20 cellular contexts compared by ENCODE assay signal in the genomic region with DNA sequence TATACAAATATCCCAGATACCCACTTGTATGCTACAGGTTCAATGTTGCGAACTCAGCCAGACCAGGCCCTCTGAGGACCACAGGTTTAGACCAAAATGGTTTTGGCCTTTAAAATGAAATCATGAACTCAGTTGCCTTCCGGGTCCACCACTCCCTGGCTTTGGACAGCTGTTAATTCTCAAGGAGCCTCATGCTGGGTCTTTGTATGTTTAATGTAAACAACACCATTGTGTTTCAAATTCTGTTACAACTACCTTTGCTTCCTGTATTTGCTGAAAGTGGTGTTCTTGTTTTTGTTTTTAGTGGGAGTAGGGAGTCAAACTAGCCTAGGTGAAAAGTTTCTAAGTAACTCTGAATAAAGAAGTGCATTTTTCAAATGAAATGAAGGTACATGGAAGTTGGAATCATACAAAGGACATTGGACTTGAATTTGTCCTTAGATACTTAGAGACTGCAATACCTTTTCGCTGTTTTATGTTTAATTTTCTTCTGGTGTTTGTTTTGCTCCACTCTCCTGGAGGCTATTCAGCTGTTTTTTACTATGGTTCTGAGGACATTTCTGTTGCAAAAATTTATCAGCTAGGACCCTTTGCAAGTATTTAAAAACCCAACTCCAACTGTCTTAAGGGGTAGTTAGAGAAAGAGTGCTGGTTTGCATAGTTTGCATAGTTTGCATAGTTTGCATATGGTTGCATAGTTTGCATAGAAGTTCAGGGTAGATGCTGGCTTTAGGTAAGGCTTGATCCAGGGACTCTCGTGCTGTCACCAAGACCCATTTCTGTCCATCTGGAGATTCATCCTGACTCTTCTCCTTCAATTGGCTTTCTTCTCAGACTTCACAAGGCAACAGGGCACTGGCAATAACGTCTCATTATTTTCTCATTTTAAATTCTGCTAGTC.
DNase-seq lines count a peak whose midpoint lies in the region; ATAC-seq and TF ChIP-seq lines count a peak whose summit lies in the region.
"Had no signal": no experiment of that assay in that cellular context is flagged by ENCODE, and none has a peak within 500 bp of the region (broad histone marks: within the 10 kb centered on the region; RNA-seq: fewer than 3 reads in every experiment).

No MANE protein-coding gene starts in this region.

- DNase-seq in cardiac muscle cell (ENCODE audit: low read depth in 1 of 2, low spot score in 1 of 2) (peak in 1 of 2 donors; percentile 13), right atrium auricular region (ENCODE audit: low spot score) (no peak), SJCRH30 (no peak), iPS-NIHi7 (ENCODE audit: extremely low spot score) (peak; percentile 59), DMS79 (lab: John Stamatoyannopoulos, UW) (no peak)
- DNase-seq in stimulated activated CD4-positive, alpha-beta T cell treated with anti-CD3 and anti-CD28 coated beads, Interleukin-12 subunit alpha, Interleukin-12 subunit beta, amount 100 ng/mL, for 4 hours = no peak
- no peak for DNase-seq in activated CD4-positive, alpha-beta T cell treated with anti-CD3 and anti-CD28 coated beads for 4 hours
- DNase-seq: ACHN; activated B cell treated with CpG ODN at 0.5 μM for 24 hours; activated CD8-positive, alpha-beta memory T cell treated with anti-CD3 and anti-CD28 coated beads, Interleukin-2, amount 10 ng/mL, durations not matched to agents 7 days and 5 days; CD8-positive, alpha-beta memory T cell; cortex of kidney; heart right ventricle; IMR-90; left ventricle myocardium superior; NCI-H524; stimulated activated CD4-positive, alpha-beta T cell treated with anti-CD3 and anti-CD28 coated beads, Interleukin-1b, Interleukin-23, amount 100 ng/mL, for 48 hours had no signal

- H3K27me3 ChIP-seq in cardiac muscle cell (no peaks in the 10 kb centered on the region), right atrium auricular region (no peaks in the 10 kb centered on the region), SJCRH30 (no peaks in the 10 kb centered on the region)
- H3K27me3 ChIP-seq: ascending aorta had no signal

- H3K4me1 ChIP-seq in cardiac muscle cell (ENCODE audit: low read depth) (peaks cover 8% of the 10 kb centered on the region), right atrium auricular region (peaks cover 0 to 10% of the 10 kb centered on the region in 2 donors), SJCRH30 (peaks cover 6% of the 10 kb centered on the region; the same call in 1 of the 2 replicates)

- peak overlapping the region; percentile 37 for H3K27ac ChIP-seq in cardiac muscle cell
- H3K27ac ChIP-seq in right atrium auricular region = no peak overlapping the region
- H3K27ac ChIP-seq in SJCRH30 = 0 out of 2 replicates have a peak overlapping the region, but pooled peaks have one; percentile 6
- H3K27ac ChIP-seq: ascending aorta, heart right ventricle, thoracic aorta had no signal

- H3K9me3 ChIP-seq in cardiac muscle cell (ENCODE audit: low read depth) = no peaks in the 10 kb centered on the region
- H3K9me3 ChIP-seq in right atrium auricular region = no peaks in the 10 kb centered on the region
- no peaks in the 10 kb centered on the region for H3K9me3 ChIP-seq in SJCRH30 (replicated peaks)
- H3K9me3 ChIP-seq: ascending aorta, heart right ventricle, thoracic aorta had no signal

- TF ChIP-seq CTCF in cardiac muscle cell (IDR thresholded peaks at IDR 0.05; ENCODE audit: low read depth, low read length) = no peak
- TF ChIP-seq CTCF in right atrium auricular region (IDR thresholded peaks at IDR 0.05) = no peak

- no peak for ATAC-seq in HG02870 (IDR thresholded peaks at IDR 0.05; ENCODE audit: unreplicated experiment)
- ATAC-seq: activated CD8-positive, alpha-beta memory T cell treated with anti-CD3 and anti-CD28 coated beads, Interleukin-2, amount 10 ng/mL, durations not matched to agents 7 days and 5 days; left ventricle myocardium superior had no signal

- H3K36me3 ChIP-seq in cardiac muscle cell (no peaks in the 10 kb centered on the region), right atrium auricular region (no peaks in the 10 kb centered on the region), SJCRH30 (no peaks in the 10 kb centered on the region)
- H3K36me3 ChIP-seq: ascending aorta, heart right ventricle, thoracic aorta had no signal

- no peak overlapping the region for H3K4me3 ChIP-seq in cardiac muscle cell
- H3K4me3 ChIP-seq in right atrium auricular region = no peak overlapping the region
- no peak overlapping the region for H3K4me3 ChIP-seq in SJCRH30
- H3K4me3 ChIP-seq: ascending aorta, heart right ventricle, thoracic aorta had no signal

Comparison
In these comparisons a context has a peak if more than half of its experiments do, and no peak if none do; other contexts are left out.
1. H3K27ac ChIP-seq: peak in cardiac muscle cell (single experiment) and SJCRH30 (single experiment); none in right atrium auricular region (0 of 2).